8 cellular contexts compared by ENCODE assay signal in genomic region chr9:129624947-129625346, GRCh38. TPM values are rescaled to one million over a fixed set of nuclear protein-coding genes. Genes with fewer than 3 reads are reported as not detected.
DNase-seq lines count a peak whose midpoint lies in the region; ATAC-seq and TF ChIP-seq lines count a peak whose summit lies in the region.

No MANE protein-coding gene starts in this region.

- peak overlapping the region in 1 of 4 donors; percentile 58 for H3K4me3 ChIP-seq in Peyer's patch

- peak overlapping the region in 1 of 4 donors; percentile 92 for H3K27ac ChIP-seq in Peyer's patch

- peak overlapping the region; percentile 86 for H3K4me3 Mint-ChIP-seq in activated T-helper 1 cell treated with anti-CD3 and anti-CD28 coated beads, Interleukin-12 subunit alpha, Interleukin-12 subunit beta, Interleukin-2, Interleukin-4 antibody, amounts not matched to agents 30 ng/mL and 10 ng/mL and 1 ng/mL, durations not matched to agents 14 hours and 24 hours and 36 hours
- peak overlapping the region; percentile 81 to 97 (median 88) for H3K4me3 Mint-ChIP-seq in naive thymus-derived CD8-positive, alpha-beta T cell

- TF ChIP-seq CTCF in Peyer's patch (IDR thresholded peaks at IDR 0.05) = no peak

- DNase-seq in GDM1 (lab: John Stamatoyannopoulos, UW) (peak; percentile 34), NAMALWA (ENCODE audit: low spot score) (peak; percentile 84), activated gamma-delta T cell treated with Interleukin-2 at 50 U/mL for 16 hours (no peak), Peyer's patch (no peak)
- no peak for DNase-seq in activated T-helper 1 cell treated with anti-CD3 and anti-CD28 coated beads, Interleukin-12 subunit alpha, Interleukin-12 subunit beta, Interleukin-2, Interleukin-4 antibody, amounts not matched to agents 30 ng/mL and 10 ng/mL and 1 ng/mL, durations not matched to agents 14 hours and 24 hours and 36 hours (ENCODE audit: low spot score)
- peak in 6 of 10 donors; percentile 26 to 66 (median 45) for DNase-seq in naive thymus-derived CD8-positive, alpha-beta T cell

- H3K9me3 ChIP-seq in Peyer's patch = no peaks in the 10 kb centered on the region

- peak; percentile 23 to 50 for ATAC-seq in naive thymus-derived CD8-positive, alpha-beta T cell
- ATAC-seq in GM21360 (IDR thresholded peaks at IDR 0.05; ENCODE audit: unreplicated experiment) (no peak), HG02798 (IDR thresholded peaks at IDR 0.05; ENCODE audit: poor library complexity, unreplicated experiment) (no peak)

- H3K4me1 ChIP-seq in Peyer's patch = peaks cover 7 to 54% (median 11%) of the 10 kb centered on the region in 4 donors

- no peaks in the 10 kb centered on the region for H3K9me3 Mint-ChIP-seq in activated T-helper 1 cell treated with anti-CD3 and anti-CD28 coated beads, Interleukin-12 subunit alpha, Interleukin-12 subunit beta, Interleukin-2, Interleukin-4 antibody, amounts not matched to agents 30 ng/mL and 10 ng/mL and 1 ng/mL, durations not matched to agents 14 hours and 24 hours and 36 hours
- H3K9me3 Mint-ChIP-seq in naive thymus-derived CD8-positive, alpha-beta T cell = no peaks in the 10 kb centered on the region

- peaks cover 5% of the 10 kb centered on the region for H3K36me3 Mint-ChIP-seq in activated T-helper 1 cell treated with anti-CD3 and anti-CD28 coated beads, Interleukin-12 subunit alpha, Interleukin-12 subunit beta, Interleukin-2, Interleukin-4 antibody, amounts not matched to agents 30 ng/mL and 10 ng/mL and 1 ng/mL, durations not matched to agents 14 hours and 24 hours and 36 hours (ENCODE audit: low read depth)
- peaks cover 0 to 5% (median 0%) of the 10 kb centered on the region in 3 donors for H3K36me3 Mint-ChIP-seq in naive thymus-derived CD8-positive, alpha-beta T cell

- peaks cover 11% of the 10 kb centered on the region for H3K27me3 Mint-ChIP-seq in activated T-helper 1 cell treated with anti-CD3 and anti-CD28 coated beads, Interleukin-12 subunit alpha, Interleukin-12 subunit beta, Interleukin-2, Interleukin-4 antibody, amounts not matched to agents 30 ng/mL and 10 ng/mL and 1 ng/mL, durations not matched to agents 14 hours and 24 hours and 36 hours (ENCODE audit: insufficient read depth)
- peaks cover 6 to 25% (median 11%) of the 10 kb centered on the region in 5 donors for H3K27me3 Mint-ChIP-seq in naive thymus-derived CD8-positive, alpha-beta T cell

- H3K36me3 ChIP-seq in Peyer's patch = no peaks in the 10 kb centered on the region

- peaks cover 0 to 11% of the 10 kb centered on the region in 2 donors for H3K27me3 ChIP-seq in Peyer's patch

- H3K4me1 Mint-ChIP-seq in activated T-helper 1 cell treated with anti-CD3 and anti-CD28 coated beads, Interleukin-12 subunit alpha, Interleukin-12 subunit beta, Interleukin-2, Interleukin-4 antibody, amounts not matched to agents 30 ng/mL and 10 ng/mL and 1 ng/mL, durations not matched to agents 14 hours and 24 hours and 36 hours (ENCODE audit: low read depth) = peaks cover 41% of the 10 kb centered on the region
- H3K4me1 Mint-ChIP-seq in naive thymus-derived CD8-positive, alpha-beta T cell = peaks cover 25 to 60% (median 52%) of the 10 kb centered on the region in 4 donors

- POLR2A ChIA-PET in naive thymus-derived CD8-positive, alpha-beta T cell (lab: Charles Lee) = interaction anchor here (0.6 to 7.0 kb wide), 9 partner anchors 9 to 544 kb away, joined by 3 to 51 read pairs (median 4); partner anchors contain the start of genes ASB6 and DOLPP1

- no peak for TF ChIP-seq POLR2A in Peyer's patch (IDR thresholded peaks at IDR 0.05)

- peak overlapping the region; percentile 93 for H3K27ac Mint-ChIP-seq in activated T-helper 1 cell treated with anti-CD3 and anti-CD28 coated beads, Interleukin-12 subunit alpha, Interleukin-12 subunit beta, Interleukin-2, Interleukin-4 antibody, amounts not matched to agents 30 ng/mL and 10 ng/mL and 1 ng/mL, durations not matched to agents 14 hours and 24 hours and 36 hours
- peak overlapping the region; percentile 85 to 96 (median 92) for H3K27ac Mint-ChIP-seq in naive thymus-derived CD8-positive, alpha-beta T cell

- intact Hi-C loops in activated T-helper 1 cell treated with anti-CD3 and anti-CD28 coated beads, Interleukin-12 subunit alpha, Interleukin-12 subunit beta, Interleukin-2, Interleukin-4 antibody, amounts not matched to agents 30 ng/mL and 10 ng/mL and 1 ng/mL, durations not matched to agents 14 hours and 24 hours and 36 hours (cut with micrococcal nuclease) = loop anchor here (1.0 to 5.0 kb wide), 5 partner anchors 14 to 494 kb away; no protein-coding TSS in a partner anchor

RNA-seq across cellular contexts. Expression of gene NTMT1, which starts 1.0 kb away (rescaled TPM):
- 67.1 and 67.3 TPM in 2 replicates for total RNA-seq in activated T-helper 1 cell treated with anti-CD3 and anti-CD28 coated beads, Interleukin-12 subunit alpha, Interleukin-12 subunit beta, Interleukin-2, Interleukin-4 antibody, amounts not matched to agents 30 ng/mL and 10 ng/mL and 1 ng/mL, durations not matched to agents 14 hours and 24 hours and 36 hours
- 10 to 100 TPM; 34.5 to 35.1 TPM for total RNA-seq in naive thymus-derived CD8-positive, alpha-beta T cell
- polyA plus RNA-seq in naive thymus-derived CD8-positive, alpha-beta T cell = 10 to 100 TPM; 40.8 to 57.8 (median 45.2) TPM
- 10 to 100 TPM; 11.9 to 35.5 (median 26.6) TPM for total RNA-seq in Peyer's patch

RNA-seq across cellular contexts. Expression of gene C9orf50, which starts 4.0 kb away (rescaled TPM):
- total RNA-seq in activated T-helper 1 cell treated with anti-CD3 and anti-CD28 coated beads, Interleukin-12 subunit alpha, Interleukin-12 subunit beta, Interleukin-2, Interleukin-4 antibody, amounts not matched to agents 30 ng/mL and 10 ng/mL and 1 ng/mL, durations not matched to agents 14 hours and 24 hours and 36 hours = not detected in 2 replicates
- total RNA-seq in naive thymus-derived CD8-positive, alpha-beta T cell = not detected
- not detected for polyA plus RNA-seq in naive thymus-derived CD8-positive, alpha-beta T cell
- total RNA-seq in Peyer's patch = not detected

RNA-seq across cellular contexts. Expression of gene ASB6, which starts 17.0 kb away (rescaled TPM):
- 24.0 TPM in 2 replicates for total RNA-seq in activated T-helper 1 cell treated with anti-CD3 and anti-CD28 coated beads, Interleukin-12 subunit alpha, Interleukin-12 subunit beta, Interleukin-2, Interleukin-4 antibody, amounts not matched to agents 30 ng/mL and 10 ng/mL and 1 ng/mL, durations not matched to agents 14 hours and 24 hours and 36 hours
- total RNA-seq in naive thymus-derived CD8-positive, alpha-beta T cell = 10 to 100 TPM; 33.7 to 35.7 TPM
- 10 to 100 TPM; 14.8 to 29.1 (median 19.8) TPM for polyA plus RNA-seq in naive thymus-derived CD8-positive, alpha-beta T cell
- total RNA-seq in Peyer's patch = 10 to 100 TPM; 19.8 to 26.8 (median 23.0) TPM

RNA-seq across cellular contexts. Expression of gene PRRX2, which starts 40.5 kb away (rescaled TPM):
- 6.2 and 7.8 TPM in 2 replicates for total RNA-seq in activated T-helper 1 cell treated with anti-CD3 and anti-CD28 coated beads, Interleukin-12 subunit alpha, Interleukin-12 subunit beta, Interleukin-2, Interleukin-4 antibody, amounts not matched to agents 30 ng/mL and 10 ng/mL and 1 ng/mL, durations not matched to agents 14 hours and 24 hours and 36 hours
- total RNA-seq in naive thymus-derived CD8-positive, alpha-beta T cell = not detected
- not detected for polyA plus RNA-seq in naive thymus-derived CD8-positive, alpha-beta T cell
- 1 to 10 TPM in 1 of 4 donors, not detected in 3; 5.0 TPM for total RNA-seq in Peyer's patch

Comparison
In these comparisons a context has a peak if more than half of its experiments do, and no peak if none do; other contexts are left out.
1. DNase-seq: peak in GDM1 (single experiment), NAMALWA (single experiment) and naive thymus-derived CD8-positive, alpha-beta T cell (6 of 10); none in activated T-helper 1 cell treated with anti-CD3 and anti-CD28 coated beads, Interleukin-12 subunit alpha, Interleukin-12 subunit beta, Interleukin-2, Interleukin-4 antibody, amounts not matched to agents 30 ng/mL and 10 ng/mL and 1 ng/mL, durations not matched to agents 14 hours and 24 hours and 36 hours (single experiment), activated gamma-delta T cell treated with Interleukin-2 at 50 U/mL for 16 hours (single experiment) and Peyer's patch (0 of 3).
2. ATAC-seq: peak in naive thymus-derived CD8-positive, alpha-beta T cell (2 of 2); none in GM21360 (single experiment) and HG02798 (single experiment).